Comparison of ENCODE assay signal across 16 cellular contexts in genomic region chr14:105930572-105930971, GRCh38.
"Had no signal": no experiment of that assay in that cellular context is flagged by ENCODE, and none has a peak within 500 bp of the region (broad histone marks: within the 10 kb centered on the region; RNA-seq: fewer than 3 reads in every experiment).

No MANE protein-coding gene starts in this region.

- H3K4me1 Mint-ChIP-seq: nephron had no signal

- H3K4me2 ChIP-seq: hepatocyte had no signal

- ATAC-seq: activated CD8-positive, alpha-beta T cell treated with anti-CD3 and anti-CD28 coated beads for 36 hours; activated T-cell treated with anti-CD3 and anti-CD28 coated beads, Interleukin-2, amount 50 U/mL, for 72 hours; body of pancreas; left colon; lower lobe of right lung had no signal

- H3K4me3 Mint-ChIP-seq: activated CD8-positive, alpha-beta T cell treated with anti-CD3 and anti-CD28 coated beads for 36 hours; activated T-cell treated with anti-CD3 and anti-CD28 coated beads, Interleukin-2, amount 50 U/mL, for 72 hours; nephron had no signal

- H3K4me1 ChIP-seq: body of pancreas, lower lobe of right lung, upper lobe of left lung had no signal

- H3K9me3 ChIP-seq: body of pancreas had no signal

- DNase-seq: activated CD8-positive, alpha-beta T cell treated with anti-CD3 and anti-CD28 coated beads for 36 hours; activated gamma-delta T cell treated with Interleukin-2 at 50 U/mL for 16 hours; activated T-cell treated with anti-CD3 and anti-CD28 coated beads, Interleukin-2, amount 50 U/mL, for 72 hours; body of pancreas; caudate nucleus; foreskin fibroblast; retina; stimulated activated CD4-positive, alpha-beta T cell treated with anti-CD3 and anti-CD28 coated beads, Interleukin-2, amount 100 ng/mL, for 48 hours; upper lobe of left lung; WERI-Rb-1 had no signal

- H3K27ac ChIP-seq: body of pancreas, epithelial cell of prostate, hepatocyte, lower lobe of right lung, thoracic aorta, upper lobe of left lung, WERI-Rb-1 had no signal

- H3K27ac Mint-ChIP-seq: activated CD8-positive, alpha-beta T cell treated with anti-CD3 and anti-CD28 coated beads for 36 hours; activated T-cell treated with anti-CD3 and anti-CD28 coated beads, Interleukin-2, amount 50 U/mL, for 72 hours; nephron had no signal

- H3K4me3 ChIP-seq: body of pancreas, hepatocyte, lower lobe of right lung, thoracic aorta, upper lobe of left lung had no signal

- H3K79me2 ChIP-seq: hepatocyte had no signal

- H3K27me3 ChIP-seq: body of pancreas, hepatocyte, upper lobe of left lung had no signal

- H3K36me3 ChIP-seq: lower lobe of right lung, thoracic aorta, upper lobe of left lung, WERI-Rb-1 had no signal

- H2AFZ ChIP-seq: hepatocyte had no signal
